In the genomic region with DNA sequence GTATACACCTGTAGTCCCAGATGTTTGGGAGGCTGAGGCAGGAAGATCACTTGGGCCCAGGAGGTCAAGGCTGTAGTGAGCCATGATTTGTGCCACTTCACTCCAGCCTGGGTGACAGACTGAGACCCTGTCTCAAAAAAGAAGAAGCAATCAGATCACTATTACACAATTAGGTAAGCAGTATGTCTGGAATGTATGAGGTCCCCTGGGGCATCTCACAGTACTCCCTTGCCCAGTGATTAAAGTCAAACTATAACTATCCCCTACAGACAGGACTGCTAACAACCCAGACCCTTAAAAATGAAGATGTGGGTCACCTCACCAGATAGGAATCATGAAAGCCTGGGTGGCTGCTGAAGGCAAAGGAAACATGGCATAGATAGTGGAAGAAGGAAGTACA, we compare ENCODE assay signal across 20 cellular contexts. TPM values are rescaled to one million over a fixed set of nuclear protein-coding genes. Genes with fewer than 3 reads are reported as not detected.
"Had no signal": no experiment of that assay in that cellular context is flagged by ENCODE, and none has a peak within 500 bp of the region (broad histone marks: within the 10 kb centered on the region; RNA-seq: fewer than 3 reads in every experiment).

No MANE protein-coding gene starts in this region.

- H3K27ac Mint-ChIP-seq: nephron; progenitor cell of endocrine pancreas; stimulated activated naive CD8-positive, alpha-beta T cell treated with anti-CD3 and anti-CD28 coated beads, Interleukin-15, Interleukin-2, amounts not matched to agents 100 ng/mL and 50 ng/mL, for 24 hours; type B pancreatic cell had no signal

- H3K4me3 ChIP-seq: esophagus muscularis mucosa, gastrocnemius medialis, heart right ventricle, pancreas, smooth muscle cell, thoracic aorta had no signal

- H3K4me1 ChIP-seq: esophagus muscularis mucosa, gastrocnemius medialis, heart right ventricle, pancreas had no signal

- H3K27me3 ChIP-seq: gastrocnemius medialis, pancreas had no signal

- H3K27ac ChIP-seq: epithelial cell of prostate, esophagus muscularis mucosa, gastrocnemius medialis, heart right ventricle, pancreas, thoracic aorta had no signal

- DNase-seq: effector memory CD4-positive, alpha-beta T cell; gastrocnemius medialis; heart right ventricle; hypothalamus; mammary epithelial cell; naive B cell; occipital lobe; pancreas; right cardiac atrium; stimulated activated CD4-positive, alpha-beta T cell treated with anti-CD3 and anti-CD28 coated beads, Interleukin-2, amount 100 ng/mL, for 48 hours had no signal

- H3K27me3 Mint-ChIP-seq: naive B cell; progenitor cell of endocrine pancreas; stimulated activated naive CD8-positive, alpha-beta T cell treated with anti-CD3 and anti-CD28 coated beads, Interleukin-15, Interleukin-2, amounts not matched to agents 100 ng/mL and 50 ng/mL, for 24 hours; type B pancreatic cell had no signal

- H3K9me3 Mint-ChIP-seq: naive B cell; nephron; stimulated activated naive CD8-positive, alpha-beta T cell treated with anti-CD3 and anti-CD28 coated beads, Interleukin-15, Interleukin-2, amounts not matched to agents 100 ng/mL and 50 ng/mL, for 24 hours; type B pancreatic cell had no signal

- H3K36me3 ChIP-seq: esophagus muscularis mucosa, gastrocnemius medialis, heart right ventricle, pancreas, thoracic aorta had no signal

- H3K36me3 Mint-ChIP-seq: naive B cell, type B pancreatic cell had no signal

- ATAC-seq: gastrocnemius medialis, heart right ventricle, left lobe of liver, pancreas, right cardiac atrium had no signal

- H3K4me1 Mint-ChIP-seq: nephron had no signal

- H3K4me2 ChIP-seq: smooth muscle cell had no signal

- H3K4me3 Mint-ChIP-seq: naive B cell; nephron; stimulated activated naive CD8-positive, alpha-beta T cell treated with anti-CD3 and anti-CD28 coated beads, Interleukin-15, Interleukin-2, amounts not matched to agents 100 ng/mL and 50 ng/mL, for 24 hours; type B pancreatic cell had no signal

- H3K9me3 ChIP-seq: esophagus muscularis mucosa, gastrocnemius medialis, heart right ventricle, pancreas, thoracic aorta had no signal

RNA-seq across cellular contexts. Expression of gene FLT3, which starts 28.6 kb away (rescaled TPM):
- total RNA-seq: fibroblast of villous mesenchyme, mammary epithelial cell, smooth muscle cell had no signal
- polyA plus RNA-seq: mammary epithelial cell, smooth muscle cell had no signal
